24 cellular contexts compared by ENCODE assay signal in genomic region chr12:52350021-52350620, GRCh38. TPM values are rescaled to one million over a fixed set of nuclear protein-coding genes. Genes with fewer than 3 reads are reported as not detected.
A peak's percentile ranks its signal among the peaks of the same experiment; 100 is the strongest.
DNase-seq lines count a peak whose midpoint lies in the region; ATAC-seq lines count a peak whose summit lies in the region.
"Had no signal": no experiment of that assay in that cellular context is flagged by ENCODE, and none has a peak within 500 bp of the region (broad histone marks: within the 10 kb centered on the region; RNA-seq: fewer than 3 reads in every experiment).

No MANE protein-coding gene starts in this region.

- intact Hi-C loops in cardiac septum (cut with DNase I) (no loop called here), right cardiac atrium (cut with DNase I) (no loop called here), sciatic nerve (cut with DNase I) (no loop called here)

- no peaks in the 10 kb centered on the region for H3K27me3 ChIP-seq in right cardiac atrium (ENCODE audit: control insufficient read depth, insufficient read depth)
- H3K27me3 ChIP-seq: BLaER1 treated with 17β-estradiol and CSF1 and Interleukin-3, amounts not matched to agents 10 nM and 100 nM had no signal

- H3K4me1 ChIP-seq in right cardiac atrium (ENCODE audit: control insufficient read depth, insufficient read depth, low read length), result no peaks in the 10 kb centered on the region
- H3K4me1 ChIP-seq: HAP-1 had no signal

- no peaks in the 10 kb centered on the region for H3K9me3 ChIP-seq in right cardiac atrium (ENCODE audit: control insufficient read depth, low read length)
- H3K9me3 ChIP-seq: BLaER1 treated with 17β-estradiol and CSF1 and Interleukin-3, amounts not matched to agents 10 nM and 100 nM; HAP-1 had no signal

- H3K4me3 ChIP-seq in right cardiac atrium (ENCODE audit: low read length), result no peak overlapping the region
- H3K4me3 ChIP-seq: BLaER1 treated with 17β-estradiol and CSF1 and Interleukin-3, amounts not matched to agents 10 nM and 100 nM; GM12878; GM23248; HAP-1 had no signal

- no peak for ATAC-seq in right cardiac atrium
- ATAC-seq in sciatic nerve, result no peak
- no peak for ATAC-seq in GM18873 (IDR thresholded peaks at IDR 0.05; ENCODE audit: low FRiP score, unreplicated experiment)
- ATAC-seq in GM18498 (IDR thresholded peaks at IDR 0.05; ENCODE audit: unreplicated experiment), result no peak
- ATAC-seq: CD8-positive, alpha-beta T cell had no signal

- H3K27ac ChIP-seq in right cardiac atrium (ENCODE audit: low read length), result no peak overlapping the region
- H3K27ac ChIP-seq: GM23248, HL-60 had no signal

- DNase-seq in cardiac septum (ENCODE audit: low spot score), result peak; percentile 38
- no peak for DNase-seq in right cardiac atrium
- peak; percentile 57 for DNase-seq in islet precursor cell
- peak; percentile 19 for DNase-seq in sciatic nerve (ENCODE audit: low spot score)
- no peak for DNase-seq in SW 1271 (lab: John Stamatoyannopoulos, UW)
- no peak for DNase-seq in COLO829 (ENCODE audit: low spot score)
- DNase-seq: 8988T; CD8-positive, alpha-beta T cell; COR-L47; DMS 273 treated with DMSO at 0.1 percent for 48 hours; DMS53; DND-41; GM23248 had no signal

- 92% methylated on average over 8 of the region's 8 CpGs for WGBS in right cardiac atrium

RNA-seq across cellular contexts. Expression of gene KRT85, which starts 17.2 kb away (rescaled TPM):
- total RNA-seq in cardiac septum, result not detected
- total RNA-seq in right cardiac atrium, result not detected
- not detected for polyA plus RNA-seq in right cardiac atrium
- total RNA-seq in sciatic nerve, result not detected
- total RNA-seq: A673; CD8-positive, alpha-beta T cell; G401; GM23248; H4; HT1080 had no signal
- polyA plus RNA-seq: AG04450, GM23248 had no signal

RNA-seq across cellular contexts. Expression of gene KRT83, which starts 28.9 kb away (rescaled TPM):
- total RNA-seq in cardiac septum (not detected), right cardiac atrium (not detected), sciatic nerve (not detected)
- polyA plus RNA-seq in right cardiac atrium, result not detected
- total RNA-seq: A673; CD8-positive, alpha-beta T cell; GM12878; GM23248; H4 had no signal
- polyA plus RNA-seq: GM12878, GM23248 had no signal

RNA-seq across cellular contexts. Expression of gene KRT84, which starts 35.3 kb away (rescaled TPM):
- total RNA-seq in cardiac septum (not detected), right cardiac atrium (not detected), sciatic nerve (not detected)
- not detected for polyA plus RNA-seq in right cardiac atrium
- total RNA-seq: A673; CD8-positive, alpha-beta T cell; G401; GM12878; GM23248; H4; HT1080 had no signal
- polyA plus RNA-seq: AG04450, GM12878, GM23248 had no signal

RNA-seq across cellular contexts. Expression of gene KRT82, which starts 56.0 kb away (rescaled TPM):
- total RNA-seq in cardiac septum, result not detected
- not detected for total RNA-seq in right cardiac atrium
- not detected for polyA plus RNA-seq in right cardiac atrium
- not detected for total RNA-seq in sciatic nerve
- total RNA-seq: A673; CD8-positive, alpha-beta T cell; G401; GM12878; GM23248; H4; HT1080 had no signal
- polyA plus RNA-seq: AG04450, GM12878, GM23248 had no signal

RNA-seq across cellular contexts. Expression of gene KRT81, which starts 58.8 kb away (rescaled TPM):
- not detected for total RNA-seq in cardiac septum
- not detected for total RNA-seq in right cardiac atrium
- polyA plus RNA-seq in right cardiac atrium, result not detected
- not detected for total RNA-seq in sciatic nerve
- total RNA-seq: CD8-positive, alpha-beta T cell; G401 had no signal

Comparison
In these comparisons a context has a peak if more than half of its experiments do, and no peak if none do; other contexts are left out.
1. DNase-seq: peak in cardiac septum (single experiment), islet precursor cell (single experiment) and sciatic nerve (single experiment); none in right cardiac atrium (0 of 3), SW 1271 (0 of 2) and COLO829 (single experiment).